19 cellular contexts compared by ENCODE assay signal in genomic region chr18:78127041-78127440, GRCh38.
DNase-seq lines count a peak whose midpoint lies in the region; ATAC-seq and TF ChIP-seq lines count a peak whose summit lies in the region.
"Had no signal": no experiment of that assay in that cellular context is flagged by ENCODE, and none has a peak within 500 bp of the region (broad histone marks: within the 10 kb centered on the region; RNA-seq: fewer than 3 reads in every experiment).

No MANE protein-coding gene starts in this region.

- H3K4me3 ChIP-seq in hepatocyte (no peak overlapping the region), lower lobe of right lung (peak overlapping the region; percentile 3), neuronal stem cell (ENCODE audit: low read length in 2 of 2) (no peak overlapping the region)
- H3K4me3 ChIP-seq: BLaER1, GM12878 had no signal

- H3K27ac ChIP-seq in hepatocyte (no peak overlapping the region), lower lobe of right lung (no peak overlapping the region), neuronal stem cell (replicated peaks; ENCODE audit: low read length) (no peak overlapping the region)
- H3K27ac ChIP-seq: BLaER1 had no signal

- no peak overlapping the region for H2BK120ac ChIP-seq in neuronal stem cell (ENCODE audit: low read depth, low read length)

- peaks cover 5% of the 10 kb centered on the region for H3K4me1 ChIP-seq in hepatocyte (ENCODE audit: insufficient read depth)
- H3K4me1 ChIP-seq in lower lobe of right lung: peaks cover 4% of the 10 kb centered on the region
- peaks cover 0 to 2% of the 10 kb centered on the region in 2 donors for H3K4me1 ChIP-seq in neuronal stem cell (ENCODE audit: control insufficient read depth in 2 of 2, insufficient read depth in 1 of 2, low read depth in 1 of 2, low read length in 2 of 2)
- H3K4me1 ChIP-seq: BE2C had no signal

- H3K27me3 ChIP-seq in hepatocyte (no peaks in the 10 kb centered on the region), lower lobe of right lung (ENCODE audit: low read depth) (no peaks in the 10 kb centered on the region), neuronal stem cell (ENCODE audit: control insufficient read depth in 3 of 3, insufficient read depth in 3 of 3, low read depth in 1 of 3, low read length in 3 of 3) (peaks cover 0 to 4% (median 3%) of the 10 kb centered on the region in 3 experiments)
- H3K27me3 ChIP-seq: BE2C, BLaER1 had no signal

- WGBS in hepatocyte (ENCODE audit: low lambda C conversion rate, missing lambda C conversion rate): 87% methylated on average over 20 of the region's 20 CpGs
- no CpG with 5 or more reads among the region's 20 CpGs for WGBS in neuronal stem cell (ENCODE audit: extremely low coverage in 2 of 2, insufficient read length in 2 of 2, insufficient replicate concordance in 1 of 2), 2 donors

- H4K8ac ChIP-seq in neuronal stem cell (ENCODE audit: low read depth, low read length): peak overlapping the region; percentile 19

- H3K23ac ChIP-seq in neuronal stem cell (ENCODE audit: low read depth, low read length, poor library complexity): peak overlapping the region; percentile 26

- intact Hi-C loops in lower lobe of right lung (cut with DNase I): no loop called here

- H3K4me2 ChIP-seq in hepatocyte (peak overlapping the region; percentile 60), neuronal stem cell (ENCODE audit: insufficient read depth, low read length, poor library complexity, severe bottlenecking) (no peak overlapping the region)
- H3K4me2 ChIP-seq: BLaER1 had no signal

- no peaks in the 10 kb centered on the region for H3K9me2 ChIP-seq in hepatocyte (replicated peaks; ENCODE audit: insufficient read depth)

- no peaks in the 10 kb centered on the region for H3K79me1 ChIP-seq in neuronal stem cell (ENCODE audit: low read depth, low read length)

- H3K4ac ChIP-seq in neuronal stem cell (ENCODE audit: low read length): no peak overlapping the region

- peak overlapping the region; percentile 22 for H2BK15ac ChIP-seq in neuronal stem cell (ENCODE audit: low read length)

- DNase-seq in hepatocyte (ENCODE audit: low spot score) (no peak), lower lobe of right lung (no peak), neuronal stem cell (ENCODE audit: low spot score) (no peak), NCI-H345 (lab: John Stamatoyannopoulos, UW) (no peak), left lobe of liver (ENCODE audit: low spot score) (no peak), DMS114 treated with DMSO at 0.1 percent for 48 hours (lab: John Stamatoyannopoulos, UW; ENCODE audit: unreplicated experiment) (no peak)
- DNase-seq: 8988T; ACHN; BE2C; C1 segment of cervical spinal cord; CD4-positive, alpha-beta memory T cell; CD4-positive, CD25-positive, alpha-beta regulatory T cell; CD8-positive, alpha-beta memory T cell; COR-L47; DMS 273 treated with DMSO at 0.1 percent for 48 hours; DMS79 treated with DMSO at 0.1 percent for 48 hours; GDM1 had no signal

- H3K14ac ChIP-seq in neuronal stem cell (ENCODE audit: low read length): peak overlapping the region; percentile 26

- H3K9me3 ChIP-seq in hepatocyte (ENCODE audit: low read depth) (no peaks in the 10 kb centered on the region), lower lobe of right lung (no peaks in the 10 kb centered on the region), neuronal stem cell (replicated peaks in 1 of 2; ENCODE audit: control insufficient read depth in 2 of 2, insufficient read depth in 1 of 2, low read depth in 1 of 2, low read length in 2 of 2) (peaks cover 0 to 10% of the 10 kb centered on the region in 2 donors)
- H3K9me3 ChIP-seq: BE2C, BLaER1 had no signal

- H2AK5ac ChIP-seq in neuronal stem cell (ENCODE audit: low read depth, low read length): no peak overlapping the region

- ATAC-seq in lower lobe of right lung: no peak
- no peak for ATAC-seq in left lobe of liver
- ATAC-seq: GM12878 had no signal

- H3K36me3 ChIP-seq in hepatocyte (replicated peaks; ENCODE audit: insufficient read depth, low read depth): no peaks in the 10 kb centered on the region
- H3K36me3 ChIP-seq in lower lobe of right lung: no peaks in the 10 kb centered on the region
- H3K36me3 ChIP-seq in neuronal stem cell (replicated peaks in 1 of 2; ENCODE audit: control insufficient read depth in 2 of 2, insufficient read depth in 2 of 2, low read length in 2 of 2): peaks cover 0 to 2% of the 10 kb centered on the region in 2 donors
- H3K36me3 ChIP-seq: BE2C, BLaER1 had no signal

- no peak overlapping the region for H2AFZ ChIP-seq in hepatocyte
- H2AFZ ChIP-seq in neuronal stem cell (ENCODE audit: low read length): no peak overlapping the region

- H3K9ac ChIP-seq in neuronal stem cell (ENCODE audit: low read depth, low read length, poor library complexity): no peak overlapping the region
- H3K9ac ChIP-seq: BLaER1 had no signal

- peak overlapping the region; percentile 80 for H3K18ac ChIP-seq in neuronal stem cell (ENCODE audit: low read length)

- no peak overlapping the region for H2BK12ac ChIP-seq in neuronal stem cell (ENCODE audit: low read length)

- TF ChIP-seq CTCF in hepatocyte (IDR thresholded peaks at IDR 0.05; ENCODE audit: poor library complexity) (no peak), lower lobe of right lung (IDR thresholded peaks at IDR 0.05) (no peak)

- no peak overlapping the region for H2BK5ac ChIP-seq in neuronal stem cell (ENCODE audit: low read length)

- no peaks in the 10 kb centered on the region for H4K20me1 ChIP-seq in hepatocyte (ENCODE audit: insufficient read depth, poor library complexity, severe bottlenecking)
- H4K20me1 ChIP-seq: BLaER1 had no signal

- H4K91ac ChIP-seq in neuronal stem cell (ENCODE audit: low read depth, low read length, poor library complexity): no peak overlapping the region

- H3K79me2 ChIP-seq in hepatocyte: no peaks in the 10 kb centered on the region
